15 cellular contexts compared by ENCODE assay signal in genomic region chr2:74204436-74204835, GRCh38. TPM values are rescaled to one million over a fixed set of nuclear protein-coding genes. Genes with fewer than 3 reads are reported as not detected.
DNase-seq lines count a peak whose midpoint lies in the region; ATAC-seq and TF ChIP-seq lines count a peak whose summit lies in the region.
"Had no signal": no experiment of that assay in that cellular context is flagged by ENCODE, and none has a peak within 500 bp of the region (broad histone marks: within the 10 kb centered on the region; RNA-seq: fewer than 3 reads in every experiment).

No MANE protein-coding gene starts in this region.

- H2BK5ac ChIP-seq in IMR-90 (ENCODE audit: low read depth, low read length, poor library complexity, severe bottlenecking) = no peak overlapping the region
- H2BK5ac ChIP-seq in trophoblast cell (ENCODE audit: low read depth, low read length, poor library complexity) = no peak overlapping the region

- no TSS peak for BruUV-seq in IMR-90 (replicated peaks; lab: Mats Ljungman, UMichigan)

- H3K4me1 Mint-ChIP-seq in T-helper 1 cell treated with Interleukin-12 subunit alpha and Interleukin-12 subunit beta and Interleukin-4 antibody, amounts not matched to agents 30 μg/mL and 1 μg/mL, for 36 hours (ENCODE audit: low read depth) = peaks cover 66% of the 10 kb centered on the region
- H3K4me1 Mint-ChIP-seq in activated naive CD8-positive, alpha-beta T cell treated with anti-CD3 and anti-CD28 coated beads for 36 hours = peaks cover 69% of the 10 kb centered on the region

- H3K27me3 ChIP-seq in IMR-90 (ENCODE audit: control insufficient read depth, insufficient read depth, low read length) = no peaks in the 10 kb centered on the region
- H3K27me3 ChIP-seq in trophoblast cell (ENCODE audit: insufficient read depth, low read length) = no peaks in the 10 kb centered on the region
- H3K27me3 ChIP-seq: heart right ventricle had no signal

- H2AFZ ChIP-seq in IMR-90 (replicated peaks; ENCODE audit: low read length, poor library complexity) = no peak overlapping the region
- no peak overlapping the region for H2AFZ ChIP-seq in trophoblast cell (ENCODE audit: insufficient read depth, low read length, poor library complexity)

- H3K9me3 Mint-ChIP-seq in T-helper 1 cell treated with Interleukin-12 subunit alpha and Interleukin-12 subunit beta and Interleukin-4 antibody, amounts not matched to agents 30 μg/mL and 1 μg/mL, for 36 hours = no peaks in the 10 kb centered on the region
- H3K9me3 Mint-ChIP-seq in activated naive CD8-positive, alpha-beta T cell treated with anti-CD3 and anti-CD28 coated beads for 36 hours = no peaks in the 10 kb centered on the region

- WGBS in IMR-90 (ENCODE audit: extremely low coverage in 2 of 2, insufficient read length in 1 of 2), 2 experiments = no CpG with 5 or more reads among the region's 3 CpGs
- WGBS in trophoblast cell (ENCODE audit: extremely low coverage, insufficient coverage, insufficient read length) = no CpG with 5 or more reads among the region's 3 CpGs

- H3K4ac ChIP-seq in IMR-90 (ENCODE audit: low read depth, low read length) (no peak overlapping the region), trophoblast cell (ENCODE audit: low read depth, low read length) (peak overlapping the region; percentile 81)

- H3K14ac ChIP-seq in IMR-90 (replicated peaks; ENCODE audit: low read depth, low read length) (peak overlapping the region; percentile 29; the same call in 1 of the 2 replicates), trophoblast cell (ENCODE audit: low read length) (no peak overlapping the region)

- intact Hi-C loops in IMR-90 (cut with micrococcal nuclease) = no loop called here

- H3K23ac ChIP-seq in IMR-90 (ENCODE audit: low read depth, low read length) (0 out of 2 replicates have a peak overlapping the region, but pooled peaks have one; percentile 9), trophoblast cell (ENCODE audit: low read length) (no peak overlapping the region)

- dilution Hi-C loops in IMR-90 (cut with HindIII; ENCODE audit: low sequenced_read_pairs, unreplicated experiment) = no loop called here

- ATAC-seq in IMR-90 (ENCODE audit: low read depth) = no peak
- no peak for ATAC-seq in GM21576 (IDR thresholded peaks at IDR 0.05; ENCODE audit: unreplicated experiment)
- ATAC-seq: heart right ventricle, SK-N-SH treated with all-trans-retinoic acid at 6 μM for 48 hours had no signal

- H4K5ac ChIP-seq in IMR-90 (ENCODE audit: low read depth, low read length) = no peak overlapping the region

- DNase-seq in T-helper 1 cell = no peak
- no peak for DNase-seq in IMR-90
- no peak for DNase-seq in activated naive CD8-positive, alpha-beta T cell treated with anti-CD3 and anti-CD28 coated beads for 36 hours
- no peak for DNase-seq in trophoblast cell
- no peak for DNase-seq in T1000 (lab: John Stamatoyannopoulos, UW)
- no peak for DNase-seq in GF-D8 (lab: John Stamatoyannopoulos, UW)
- DNase-seq: 8988T; heart right ventricle; NCI-H82; posterior cingulate gyrus; stimulated activated CD4-positive, alpha-beta T cell treated with anti-CD3 and anti-CD28 coated beads, Interleukin-2, amount 100 ng/mL, for 48 hours had no signal

- H4K8ac ChIP-seq in IMR-90 (ENCODE audit: low read depth in 2 of 2, low read length in 2 of 2) (peak overlapping the region in 1 of 2 experiments; percentile 24; a peak in 1 of 4 replicates), trophoblast cell (ENCODE audit: low read depth, low read length) (no peak overlapping the region)

- H3K18ac ChIP-seq in IMR-90 (ENCODE audit: low read depth, low read length) = no peak overlapping the region
- H3K18ac ChIP-seq in trophoblast cell (ENCODE audit: low read length) = no peak overlapping the region

- H4K91ac ChIP-seq in IMR-90 (ENCODE audit: insufficient read depth, low read depth, low read length) = no peak overlapping the region
- H4K91ac ChIP-seq in trophoblast cell (ENCODE audit: low read depth, low read length) = no peak overlapping the region

- H2BK15ac ChIP-seq in IMR-90 (ENCODE audit: low read depth, low read length) = no peak overlapping the region; the same call in 2 of the 3 replicates

- H2BK20ac ChIP-seq in IMR-90 (ENCODE audit: low read depth, low read length) = no peak overlapping the region

- TF ChIP-seq CTCF in IMR-90 (conservative IDR thresholded peaks at IDR 0.05; ENCODE audit: low read depth, low read length) = no peak

- no peaks in the 10 kb centered on the region for H3K9me3 ChIP-seq in IMR-90 (ENCODE audit: control insufficient read depth, insufficient read depth, low read length)
- H3K9me3 ChIP-seq in trophoblast cell (ENCODE audit: insufficient read depth, low read depth, low read length) = no peaks in the 10 kb centered on the region
- H3K9me3 ChIP-seq: HAP-1, heart right ventricle had no signal

- H3K27ac ChIP-seq in IMR-90 (ENCODE audit: insufficient read depth, low read length) (no peak overlapping the region), trophoblast cell (ENCODE audit: low read depth, low read length) (no peak overlapping the region)

- TF ChIP-seq POLR2A in IMR-90 (IDR thresholded peaks at IDR 0.05; ENCODE audit: low read depth, low read length) = no peak

- H2BK12ac ChIP-seq in trophoblast cell (ENCODE audit: low read length) = no peak overlapping the region

- H2AK5ac ChIP-seq in IMR-90 (ENCODE audit: low read depth, low read length) (no peak overlapping the region), trophoblast cell (ENCODE audit: low read length) (no peak overlapping the region)

- no peak overlapping the region for H4K12ac ChIP-seq in trophoblast cell (ENCODE audit: low read depth, low read length)

- in situ Hi-C loops in IMR-90 (cut with MboI; ENCODE audit: low sequenced_read_pairs) = no loop called here

- H3K4me3 ChIP-seq in IMR-90 (ENCODE audit: insufficient read depth, low read depth, low read length) = no peak overlapping the region
- no peak overlapping the region for H3K4me3 ChIP-seq in trophoblast cell (ENCODE audit: low read depth, low read length)
- H3K4me3 ChIP-seq: HAP-1, heart right ventricle had no signal

- CTCF ChIA-PET in IMR-90 (lab: Yijun Ruan, JAX) = no interaction called here

- POLR2A ChIA-PET in IMR-90 (lab: Charles Lee; ENCODE audit: unreplicated experiment) = interaction anchor here (0.6 kb wide), 1 partner anchor 40 kb away, joined by 3 read pairs; no protein-coding TSS in a partner anchor

- H2BK120ac ChIP-seq in IMR-90 (ENCODE audit: low read depth, low read length) (no peak overlapping the region), trophoblast cell (ENCODE audit: insufficient read depth, low read length, poor library complexity) (no peak overlapping the region)

- peaks cover 34% of the 10 kb centered on the region for H3K9me1 ChIP-seq in IMR-90 (ENCODE audit: insufficient read depth, low read length)

- H3K36me3 ChIP-seq in IMR-90 (ENCODE audit: control insufficient read depth, insufficient read depth, low read length) = peaks cover 24% of the 10 kb centered on the region
- peaks cover 4 to 6% of the 10 kb centered on the region in 2 experiments for H3K36me3 ChIP-seq in trophoblast cell (ENCODE audit: control insufficient read depth in 1 of 2, insufficient read depth in 2 of 2, low read length in 2 of 2)

- H3K36me3 Mint-ChIP-seq in T-helper 1 cell treated with Interleukin-12 subunit alpha and Interleukin-12 subunit beta and Interleukin-4 antibody, amounts not matched to agents 30 μg/mL and 1 μg/mL, for 36 hours (ENCODE audit: low read depth) = peaks cover 55% of the 10 kb centered on the region
- peaks cover 86% of the 10 kb centered on the region for H3K36me3 Mint-ChIP-seq in activated naive CD8-positive, alpha-beta T cell treated with anti-CD3 and anti-CD28 coated beads for 36 hours

- H2AK9ac ChIP-seq in IMR-90 (replicated peaks; ENCODE audit: low read depth, low read length, poor library complexity) = no peak overlapping the region

- H3K79me2 ChIP-seq in trophoblast cell (ENCODE audit: control insufficient read depth, insufficient read depth, low read length, poor library complexity) = peaks cover 3% of the 10 kb centered on the region

- no peak overlapping the region for H3K9ac ChIP-seq in IMR-90 (ENCODE audit: low read depth, low read length)
- no peak overlapping the region for H3K9ac ChIP-seq in trophoblast cell (ENCODE audit: low read length)

- H3K56ac ChIP-seq in IMR-90 (ENCODE audit: extremely low read depth, insufficient read depth, low read length) = no peak overlapping the region

- H3K4me1 ChIP-seq in IMR-90 (ENCODE audit: control insufficient read depth, insufficient read depth, low read length) (peaks cover 12% of the 10 kb centered on the region), trophoblast cell (ENCODE audit: control insufficient read depth in 1 of 2, insufficient read depth in 2 of 2, low read length in 2 of 2) (peaks cover 3 to 7% of the 10 kb centered on the region in 2 experiments)

- peaks cover 90% of the 10 kb centered on the region for H4K20me1 ChIP-seq in IMR-90 (ENCODE audit: insufficient read depth, low read length)

- peak overlapping the region; percentile 96 for H3K27ac Mint-ChIP-seq in T-helper 1 cell treated with Interleukin-12 subunit alpha and Interleukin-12 subunit beta and Interleukin-4 antibody, amounts not matched to agents 30 μg/mL and 1 μg/mL, for 36 hours
- peak overlapping the region; percentile 97 for H3K27ac Mint-ChIP-seq in activated naive CD8-positive, alpha-beta T cell treated with anti-CD3 and anti-CD28 coated beads for 36 hours

- no peak for TF ChIP-seq RAD21 in IMR-90 (IDR thresholded peaks at IDR 0.05; ENCODE audit: low read length)

- peaks cover 19 to 78% of the 10 kb centered on the region in 2 experiments for H3K79me1 ChIP-seq in IMR-90 (ENCODE audit: low read depth in 1 of 2, low read length in 2 of 2)
- no peaks in the 10 kb centered on the region for H3K79me1 ChIP-seq in trophoblast cell (ENCODE audit: low read length)

- H3K4me3 Mint-ChIP-seq in T-helper 1 cell treated with Interleukin-12 subunit alpha and Interleukin-12 subunit beta and Interleukin-4 antibody, amounts not matched to agents 30 μg/mL and 1 μg/mL, for 36 hours = peak overlapping the region; percentile 80
- H3K4me3 Mint-ChIP-seq in activated naive CD8-positive, alpha-beta T cell treated with anti-CD3 and anti-CD28 coated beads for 36 hours = peak overlapping the region; percentile 40

- H3K27me3 Mint-ChIP-seq in T-helper 1 cell treated with Interleukin-12 subunit alpha and Interleukin-12 subunit beta and Interleukin-4 antibody, amounts not matched to agents 30 μg/mL and 1 μg/mL, for 36 hours (ENCODE audit: low read depth) = no peaks in the 10 kb centered on the region
- H3K27me3 Mint-ChIP-seq in activated naive CD8-positive, alpha-beta T cell treated with anti-CD3 and anti-CD28 coated beads for 36 hours = no peaks in the 10 kb centered on the region

- no peak overlapping the region for H3K4me2 ChIP-seq in IMR-90 (ENCODE audit: low read depth, low read length)
- no peak overlapping the region for H3K4me2 ChIP-seq in trophoblast cell (ENCODE audit: low read length)

RNA-seq across cellular contexts. Expression of gene MTHFD2, which starts 6.0 kb away (rescaled TPM):
- total RNA-seq in IMR-90 (2012; rRNA removed) = 122 and 136 TPM in 2 replicates
- 53.5 and 66.8 TPM in 2 replicates for polyA plus RNA-seq in IMR-90 (2012; rRNA removed)
- 38.4 and 49.1 TPM in 2 replicates for polyA plus RNA-seq in IMR-90 (2012; cell fraction: cytosol; rRNA removed)
- 19.4 and 53.4 TPM in 2 replicates for polyA plus RNA-seq in IMR-90 (2012; cell fraction: nucleus; rRNA removed; ENCODE audit: low replicate concordance)
- 100 to 1,000 TPM; 375 to 398 TPM for total RNA-seq in activated naive CD8-positive, alpha-beta T cell treated with anti-CD3 and anti-CD28 coated beads for 36 hours
- polyA plus RNA-seq in trophoblast cell (2013) = 94.1 and 99.7 TPM in 2 replicates

RNA-seq across cellular contexts. Expression of gene MOB1A, which starts 25.8 kb away (rescaled TPM):
- total RNA-seq in IMR-90 (2012; rRNA removed) = 60.8 and 105 TPM in 2 replicates
- polyA plus RNA-seq in IMR-90 (2012; rRNA removed) = 15.4 and 21.0 TPM in 2 replicates
- polyA plus RNA-seq in IMR-90 (2012; cell fraction: cytosol; rRNA removed) = 6.4 and 7.5 TPM in 2 replicates
- polyA plus RNA-seq in IMR-90 (2012; cell fraction: nucleus; rRNA removed; ENCODE audit: low replicate concordance) = 3.8 and 13.8 TPM in 2 replicates
- total RNA-seq in activated naive CD8-positive, alpha-beta T cell treated with anti-CD3 and anti-CD28 coated beads for 36 hours = 100 to 1,000 TPM; 156 to 161 TPM
- 40.4 and 41.8 TPM in 2 replicates for polyA plus RNA-seq in trophoblast cell (2013)

RNA-seq across cellular contexts. Expression of gene BOLA3, which starts 56.7 kb away (rescaled TPM):
- total RNA-seq in IMR-90 (2012; rRNA removed) = 13.3 and 36.4 TPM in 2 replicates
- 39.5 and 46.5 TPM in 2 replicates for polyA plus RNA-seq in IMR-90 (2012; rRNA removed)
- 24.7 and 34.8 TPM in 2 replicates for polyA plus RNA-seq in IMR-90 (2012; cell fraction: cytosol; rRNA removed)
- 3.3 and 13.2 TPM in 2 replicates for polyA plus RNA-seq in IMR-90 (2012; cell fraction: nucleus; rRNA removed; ENCODE audit: low replicate concordance)
- total RNA-seq in activated naive CD8-positive, alpha-beta T cell treated with anti-CD3 and anti-CD28 coated beads for 36 hours = 100 to 1,000 TPM; 148 to 154 TPM
- 41.3 and 45.1 TPM in 2 replicates for polyA plus RNA-seq in trophoblast cell (2013)
